In the genomic region with DNA sequence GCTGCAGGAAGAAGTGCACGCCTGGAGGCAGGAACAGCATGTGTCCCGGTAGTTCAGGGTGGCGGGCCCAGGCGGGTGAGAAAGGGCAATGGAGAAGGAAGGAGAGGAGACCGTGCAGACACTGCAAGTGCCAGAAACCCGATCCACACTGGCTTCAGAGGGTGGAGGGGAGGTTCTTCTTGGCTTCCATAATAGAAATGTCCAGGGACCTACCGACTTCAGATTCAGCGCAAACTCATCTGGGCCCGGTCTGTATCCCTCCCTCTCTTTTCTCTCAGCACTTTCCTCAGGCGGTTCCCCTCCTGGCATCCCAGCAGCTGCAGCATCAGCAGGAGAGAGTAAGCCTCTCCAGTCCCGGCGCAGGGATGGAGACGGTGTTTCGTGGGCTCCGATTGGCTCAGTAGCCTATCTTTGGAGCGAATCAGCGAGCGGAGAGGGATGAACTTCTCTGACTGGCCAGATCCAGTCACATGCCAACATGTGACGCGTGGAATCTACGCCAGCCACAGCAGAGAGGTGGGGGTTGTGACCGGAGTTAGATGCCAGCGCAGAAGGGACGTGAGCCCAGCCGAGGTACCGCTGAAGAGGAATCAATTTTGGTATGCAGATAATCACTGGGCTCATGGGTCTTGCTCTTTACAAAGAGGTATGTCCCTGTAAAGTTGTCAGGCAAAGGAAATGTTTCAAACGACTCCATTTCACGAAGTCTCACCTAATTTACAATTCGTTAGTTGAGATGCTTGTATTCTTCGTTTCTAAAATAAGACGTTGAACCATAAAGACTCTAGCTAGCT, we compare ENCODE assay signal across 8 cellular contexts. TPM values are rescaled to one million over a fixed set of nuclear protein-coding genes. Genes with fewer than 3 reads are reported as not detected.
DNase-seq lines count a peak whose midpoint lies in the region; ATAC-seq and TF ChIP-seq lines count a peak whose summit lies in the region.

No MANE protein-coding gene starts in this region.

- peak; percentile 61 for ATAC-seq in GM18499 (IDR thresholded peaks at IDR 0.05; ENCODE audit: insufficient read depth, unreplicated experiment)
- ATAC-seq in HG02938 (IDR thresholded peaks at IDR 0.05; ENCODE audit: unreplicated experiment): peak; percentile 66
- peak; percentile 91 for ATAC-seq in T-helper 17 cell

- TF ChIP-seq POLR2A in prostate gland (IDR thresholded peaks at IDR 0.05): peak; percentile 90

- peak overlapping the region; percentile 97 for H3K4me3 Mint-ChIP-seq in T-helper 17 cell

- no peaks in the 10 kb centered on the region for H3K36me3 Mint-ChIP-seq in T-helper 17 cell (ENCODE audit: low read depth)

- H3K27ac Mint-ChIP-seq in T-helper 17 cell: peak overlapping the region; percentile 92

- peaks cover 37% of the 10 kb centered on the region for H3K4me1 Mint-ChIP-seq in T-helper 17 cell

- H3K36me3 ChIP-seq in right atrium auricular region (no peaks in the 10 kb centered on the region), prostate gland (no peaks in the 10 kb centered on the region), urinary bladder (ENCODE audit: insufficient read depth) (no peaks in the 10 kb centered on the region)

- H3K4me1 ChIP-seq in right atrium auricular region (peaks cover 0 to 27% of the 10 kb centered on the region in 2 donors), prostate gland (replicated peaks) (no peaks in the 10 kb centered on the region), urinary bladder (ENCODE audit: insufficient read depth) (no peaks in the 10 kb centered on the region)

- H3K27me3 ChIP-seq in right atrium auricular region (no peaks in the 10 kb centered on the region), prostate gland (replicated peaks; ENCODE audit: insufficient read depth) (no peaks in the 10 kb centered on the region)

- H3K4me3 ChIP-seq in right atrium auricular region: peak overlapping the region; percentile 44 to 52
- H3K4me3 ChIP-seq in prostate gland: peak overlapping the region; percentile 29 to 44
- H3K4me3 ChIP-seq in urinary bladder (ENCODE audit: low read depth, low read length): peak overlapping the region; percentile 30

- H3K27me3 Mint-ChIP-seq in T-helper 17 cell: no peaks in the 10 kb centered on the region

- peak; percentile 97 for DNase-seq in NCI-H1694 treated with DMSO at 0.1 percent for 48 hours (lab: John Stamatoyannopoulos, UW)
- DNase-seq in T-helper 17 cell: peak; percentile 71 to 81 (median 76)
- peak; percentile 77 to 98 (median 94) for DNase-seq in anterior cingulate cortex (lab: John Stamatoyannopoulos, UW)
- peak; percentile 98 for DNase-seq in right atrium auricular region (ENCODE audit: low spot score)
- DNase-seq in prostate gland (ENCODE audit: low spot score): peak; percentile 95

- no peaks in the 10 kb centered on the region for H3K9me3 ChIP-seq in T-helper 17 cell (ENCODE audit: control insufficient read depth, low read length, poor library complexity, severe bottlenecking)
- H3K9me3 ChIP-seq in right atrium auricular region: no peaks in the 10 kb centered on the region
- no peaks in the 10 kb centered on the region for H3K9me3 ChIP-seq in prostate gland

- peak overlapping the region; percentile 87 to 92 for H3K27ac ChIP-seq in right atrium auricular region
- H3K27ac ChIP-seq in prostate gland: peak overlapping the region; percentile 66 to 77
- peak overlapping the region; percentile 49 for H3K27ac ChIP-seq in urinary bladder (ENCODE audit: low read depth)

- WGBS in prostate gland: under 1% methylated on average over 31 of the region's 31 CpGs
- under 1% methylated on average over 31 of the region's 31 CpGs for WGBS in urinary bladder

- TF ChIP-seq CTCF in right atrium auricular region (IDR thresholded peaks at IDR 0.05) (no peak), prostate gland (IDR thresholded peaks at IDR 0.05) (peak in 2 of 4 experiments; percentile 8)

- intact Hi-C loops in prostate gland (cut with DNase I): no loop called here

RNA-seq across cellular contexts. Expression of a gene that starts 1.9 kb away (rescaled TPM):
- total RNA-seq in T-helper 17 cell (10 to 100 TPM; 26.3 to 27.9 TPM), right atrium auricular region (10 to 100 TPM; 19.5 to 23.2 TPM), prostate gland (10 to 100 TPM; 30.6 to 35.0 TPM), urinary bladder (47.2 TPM)
- polyA plus RNA-seq in urinary bladder: 19.2 TPM

Comparison
In these comparisons a context has a peak if more than half of its experiments do, and no peak if none do; other contexts are left out.
1. Peak in every context shown above with its lines: DNase-seq, ATAC-seq, H3K4me3 ChIP-seq and H3K27ac ChIP-seq.